ENCODE assay signal across 16 cellular contexts in genomic region chr1:103373991-103374390, GRCh38.
DNase-seq lines count a peak whose midpoint lies in the region; ATAC-seq and TF ChIP-seq lines count a peak whose summit lies in the region.
"Had no signal": no experiment of that assay in that cellular context is flagged by ENCODE, and none has a peak within 500 bp of the region (broad histone marks: within the 10 kb centered on the region; RNA-seq: fewer than 3 reads in every experiment).

No MANE protein-coding gene starts in this region.

- in situ Hi-C loops in IMR-90 (cut with MboI; ENCODE audit: low sequenced_read_pairs), result no loop called here

- no peak for TF ChIP-seq POLR2A in IMR-90 (IDR thresholded peaks at IDR 0.05; ENCODE audit: low read depth, low read length)

- no peak overlapping the region for H3K4ac ChIP-seq in IMR-90 (ENCODE audit: low read depth, low read length)

- no peaks in the 10 kb centered on the region for H3K79me1 ChIP-seq in IMR-90 (ENCODE audit: low read depth in 1 of 2, low read length in 2 of 2)

- H3K27ac ChIP-seq in IMR-90 (ENCODE audit: insufficient read depth, low read length), result no peak overlapping the region
- H3K27ac ChIP-seq: 22Rv1 had no signal

- intact Hi-C loops in IMR-90 (cut with micrococcal nuclease), result no loop called here

- dilution Hi-C loops in IMR-90 (cut with HindIII; ENCODE audit: low sequenced_read_pairs, unreplicated experiment), result no loop called here

- no peak overlapping the region for H3K23ac ChIP-seq in IMR-90 (ENCODE audit: low read depth, low read length)

- no peak overlapping the region for H3K56ac ChIP-seq in IMR-90 (ENCODE audit: extremely low read depth, insufficient read depth, low read length)

- H2BK15ac ChIP-seq in IMR-90 (ENCODE audit: low read depth, low read length), result no peak overlapping the region

- no peaks in the 10 kb centered on the region for H3K9me1 ChIP-seq in IMR-90 (ENCODE audit: insufficient read depth, low read length)

- DNase-seq in EH (ENCODE audit: low read depth) (peak; percentile 62), IMR-90 (peak; percentile 1), chondrocyte (ENCODE audit: low spot score) (no peak), iris pigment epithelial cell (ENCODE audit: low read depth) (peak; percentile 17), NCI-H748 (lab: John Stamatoyannopoulos, UW; ENCODE audit: unreplicated experiment) (no peak), NCI-H2196 (lab: John Stamatoyannopoulos, UW; ENCODE audit: unreplicated experiment) (no peak), medulla oblongata (ENCODE audit: extremely low spot score) (no peak)
- DNase-seq: CD8-positive, alpha-beta T cell; COR-L47; DND-41; GOT3; H9 had no signal

- H4K20me1 ChIP-seq in IMR-90 (ENCODE audit: insufficient read depth, low read length), result no peaks in the 10 kb centered on the region

- no peak for TF ChIP-seq RAD21 in IMR-90 (IDR thresholded peaks at IDR 0.05; ENCODE audit: low read length)

- no CpG with 5 or more reads among the region's 3 CpGs for WGBS in IMR-90 (ENCODE audit: extremely low coverage in 2 of 2, insufficient read length in 1 of 2), 2 experiments

- peaks cover 11% of the 10 kb centered on the region for H3K9me3 Mint-ChIP-seq in chondrocyte (ENCODE audit: low read depth)
- H3K9me3 Mint-ChIP-seq: CD8-positive, alpha-beta T cell had no signal

- no peak overlapping the region for H3K14ac ChIP-seq in IMR-90 (replicated peaks; ENCODE audit: low read depth, low read length)

- H3K18ac ChIP-seq in IMR-90 (ENCODE audit: low read depth, low read length), result no peak overlapping the region

- TF ChIP-seq CTCF in IMR-90 (conservative IDR thresholded peaks at IDR 0.05; ENCODE audit: low read depth, low read length) (no peak), chondrocyte (IDR thresholded peaks at IDR 0.05) (no peak)

- no peaks in the 10 kb centered on the region for H3K27me3 ChIP-seq in IMR-90 (ENCODE audit: control insufficient read depth, insufficient read depth, low read length)

- no peak overlapping the region for H4K5ac ChIP-seq in IMR-90 (ENCODE audit: low read depth, low read length)

- no peak overlapping the region for H3K9ac ChIP-seq in IMR-90 (ENCODE audit: low read depth, low read length)

- H2BK5ac ChIP-seq in IMR-90 (ENCODE audit: low read depth, low read length, poor library complexity, severe bottlenecking), result no peak overlapping the region

- no peak overlapping the region for H2AFZ ChIP-seq in IMR-90 (replicated peaks; ENCODE audit: low read length, poor library complexity)

- no peak overlapping the region for H4K8ac ChIP-seq in IMR-90 (ENCODE audit: low read depth in 2 of 2, low read length in 2 of 2)

- ATAC-seq in IMR-90 (ENCODE audit: low read depth), result no peak
- ATAC-seq in GM21381 (IDR thresholded peaks at IDR 0.05; ENCODE audit: unreplicated experiment), result no peak
- ATAC-seq: CD8-positive, alpha-beta T cell; GM12878 had no signal

- no TSS peak for BruUV-seq in IMR-90 (replicated peaks; lab: Mats Ljungman, UMichigan)

- H3K36me3 ChIP-seq in IMR-90 (ENCODE audit: control insufficient read depth, insufficient read depth, low read length), result no peaks in the 10 kb centered on the region

- H2AK9ac ChIP-seq in IMR-90 (replicated peaks; ENCODE audit: low read depth, low read length, poor library complexity), result no peak overlapping the region

- no peak overlapping the region for H3K4me3 Mint-ChIP-seq in chondrocyte (ENCODE audit: unreplicated experiment)
- H3K4me3 Mint-ChIP-seq: CD14-positive monocyte; CD8-positive, alpha-beta T cell; H9 had no signal

- H2BK20ac ChIP-seq in IMR-90 (ENCODE audit: low read depth, low read length), result no peak overlapping the region

- CTCF ChIA-PET in IMR-90 (lab: Yijun Ruan, JAX), result no interaction called here

- no peak overlapping the region for H4K91ac ChIP-seq in IMR-90 (ENCODE audit: insufficient read depth, low read depth, low read length)

- POLR2A ChIA-PET in IMR-90 (lab: Charles Lee; ENCODE audit: unreplicated experiment), result no interaction called here

- H3K27me3 Mint-ChIP-seq in chondrocyte (ENCODE audit: low read depth), result no peaks in the 10 kb centered on the region

- H3K4me1 Mint-ChIP-seq in chondrocyte (ENCODE audit: low read depth), result peaks cover 46% of the 10 kb centered on the region
- H3K4me1 Mint-ChIP-seq: CD14-positive monocyte, H9 had no signal

- peaks cover 5% of the 10 kb centered on the region for H3K36me3 Mint-ChIP-seq in chondrocyte (ENCODE audit: low read depth)
- H3K36me3 Mint-ChIP-seq: CD14-positive monocyte; CD8-positive, alpha-beta T cell had no signal

- H3K4me3 ChIP-seq in IMR-90 (ENCODE audit: insufficient read depth, low read depth, low read length), result no peak overlapping the region
- H3K4me3 ChIP-seq: GM12878 had no signal

- peak overlapping the region; percentile 36 for H3K27ac Mint-ChIP-seq in chondrocyte (ENCODE audit: unreplicated experiment)
- H3K27ac Mint-ChIP-seq: CD14-positive monocyte; CD8-positive, alpha-beta T cell; H9 had no signal

- no peak overlapping the region for H3K4me2 ChIP-seq in IMR-90 (ENCODE audit: low read depth, low read length)

- H2BK120ac ChIP-seq in IMR-90 (ENCODE audit: low read depth, low read length), result no peak overlapping the region

- no peaks in the 10 kb centered on the region for H3K4me1 ChIP-seq in IMR-90 (ENCODE audit: control insufficient read depth, insufficient read depth, low read length)

- no peaks in the 10 kb centered on the region for H3K9me3 ChIP-seq in IMR-90 (ENCODE audit: control insufficient read depth, insufficient read depth, low read length)

- H2AK5ac ChIP-seq in IMR-90 (ENCODE audit: low read depth, low read length), result no peak overlapping the region

TF ChIP-seq in IMR-90, 13 proteins besides CTCF, POLR2A, EP300 and RAD21:
- TF ChIP-seq NFE2L2 (IDR thresholded peaks at IDR 0.05; ENCODE audit: low read depth, low read length) (no peak), RCOR1 (IDR thresholded peaks at IDR 0.05; ENCODE audit: insufficient replicate concordance, low read length) (no peak), CEBPB (IDR thresholded peaks at IDR 0.05; ENCODE audit: low read depth, low read length) (no peak), MAZ (IDR thresholded peaks at IDR 0.05; ENCODE audit: borderline replicate concordance, low read depth, low read length) (no peak), MXI1 (IDR thresholded peaks at IDR 0.05; ENCODE audit: borderline replicate concordance, low read depth, low read length) (no peak), RFX5 (IDR thresholded peaks at IDR 0.05; ENCODE audit: low read depth, low read length) (no peak), SMC3 (IDR thresholded peaks at IDR 0.05; ENCODE audit: low read depth, low read length) (no peak), BHLHE40 (IDR thresholded peaks at IDR 0.05; ENCODE audit: low read depth, low read length) (no peak), USF2 (IDR thresholded peaks at IDR 0.05; ENCODE audit: low read depth, low read length) (no peak), MAFK (IDR thresholded peaks at IDR 0.05; ENCODE audit: low read depth, low read length) (no peak), CHD1 (IDR thresholded peaks at IDR 0.05; ENCODE audit: low read depth, low read length) (no peak), ELK1 (IDR thresholded peaks at IDR 0.05; ENCODE audit: borderline replicate concordance, low read depth, low read length) (no peak), FOS (IDR thresholded peaks at IDR 0.05; ENCODE audit: low read depth, low read length) (no peak)
TF ChIP-seq in IMR-90: peak in this region for 0.

Comparison
In these comparisons a context has a peak if more than half of its experiments do, and no peak if none do; other contexts are left out.
1. DNase-seq: peak in EH (single experiment), IMR-90 (single experiment) and iris pigment epithelial cell (single experiment); none in chondrocyte (single experiment), NCI-H748 (single experiment), NCI-H2196 (single experiment) and medulla oblongata (single experiment).